Comparison of ENCODE assay signal across 17 cellular contexts in genomic region chr21:45370575-45370974, GRCh38.
"Had no signal": no experiment of that assay in that cellular context is flagged by ENCODE, and none has a peak within 500 bp of the region (broad histone marks: within the 10 kb centered on the region; RNA-seq: fewer than 3 reads in every experiment).

No MANE protein-coding gene starts in this region.

- H3K9me3 ChIP-seq: ascending aorta, breast epithelium, heart right ventricle, mucosa of descending colon, thyroid gland, uterus had no signal

- DNase-seq: activated CD4-positive, alpha-beta T cell treated with anti-CD3 and anti-CD28 coated beads for 1 hour; activated CD4-positive, alpha-beta T cell treated with anti-CD3 and anti-CD28 coated beads, Interleukin-2, amount 50 U/mL, for 48 hours; activated naive CD4-positive, alpha-beta T cell treated with Interleukin-2 at 50 U/mL for 16 hours; dermis blood vessel endothelial cell; effector memory CD8-positive, alpha-beta T cell; mammary epithelial cell; nucleus accumbens; stimulated activated CD4-positive, alpha-beta T cell treated with anti-CD3 and anti-CD28 coated beads, Interleukin-1b, Interleukin-23, amount 100 ng/mL, for 48 hours; thyroid gland had no signal

- H3K4me1 ChIP-seq: breast epithelium had no signal

- H3K27me3 ChIP-seq: ascending aorta, breast epithelium, heart right ventricle, thyroid gland, uterus had no signal

- FAIRE-seq: frontal cortex had no signal

- H3K36me3 ChIP-seq: ascending aorta, breast epithelium, heart right ventricle, thyroid gland, uterus had no signal

- ATAC-seq: activated T-helper 17 cell treated with anti-CD3 and anti-CD28 coated beads, Interleukin-2, amount 50 U/mL, for 72 hours; heart right ventricle; mucosa of descending colon; naive thymus-derived CD4-positive, alpha-beta T cell had no signal

- H3K4me3 ChIP-seq: ascending aorta, breast epithelium, heart right ventricle, mucosa of descending colon, thyroid gland, uterus had no signal

- H3K27ac ChIP-seq: ascending aorta, breast epithelium, heart right ventricle, thyroid gland, uterus had no signal
